Comparison of ENCODE assay signal across 8 cellular contexts in genomic region chr16:48384305-48384981, GRCh38. TPM values are rescaled to one million over a fixed set of nuclear protein-coding genes. Genes with fewer than 3 reads are reported as not detected.
DNase-seq lines count a peak whose midpoint lies in the region; ATAC-seq, FAIRE-seq and TF ChIP-seq lines count a peak whose summit lies in the region.

No MANE protein-coding gene starts in this region.

- TF ChIP-seq CTCF in A549 (IDR thresholded peaks at IDR 0.05) (no peak), GM10248 (IDR thresholded peaks at IDR 0.05; ENCODE audit: control extremely low read depth, extremely low read depth, low read depth, missing control alignments) (no peak), NB4 (IDR thresholded peaks at IDR 0.05; ENCODE audit: low read depth, low read length) (no peak), epithelial cell of proximal tubule (conservative IDR thresholded peaks at IDR 0.05; ENCODE audit: low read depth, low read length) (no peak), type B pancreatic cell (conservative IDR thresholded peaks at IDR 0.05) (no peak)

- peaks cover 30% of the 10 kb centered on the region for H3K4me1 Mint-ChIP-seq in activated T-cell treated with anti-CD3 and anti-CD28 coated beads, Interleukin-2, amount 50 U/mL, for 4 hours (ENCODE audit: low read depth)
- H3K4me1 Mint-ChIP-seq in type B pancreatic cell (ENCODE audit: unreplicated experiment) = peaks cover 30% of the 10 kb centered on the region

- no peaks in the 10 kb centered on the region for H3K9me3 ChIP-seq in A549

- no peak for FAIRE-seq in A549 (lab: Jason Lieb, UNC)

- no peaks in the 10 kb centered on the region for H3K9me3 Mint-ChIP-seq in activated T-cell treated with anti-CD3 and anti-CD28 coated beads, Interleukin-2, amount 50 U/mL, for 4 hours
- H3K9me3 Mint-ChIP-seq in type B pancreatic cell = peaks cover 8% of the 10 kb centered on the region

- peak overlapping the region; percentile 94 for H3K4me3 Mint-ChIP-seq in activated T-cell treated with anti-CD3 and anti-CD28 coated beads, Interleukin-2, amount 50 U/mL, for 4 hours
- peak overlapping the region; percentile 92 for H3K4me3 Mint-ChIP-seq in type B pancreatic cell

- ATAC-seq in A549 (peak; percentile 80 to 84), HG02588 (IDR thresholded peaks at IDR 0.05; ENCODE audit: unreplicated experiment) (peak; percentile 50)
- peak; percentile 57 to 60 for ATAC-seq in activated T-cell treated with anti-CD3 and anti-CD28 coated beads, Interleukin-2, amount 50 U/mL, for 4 hours

- H3K4me3 ChIP-seq in A549 (peak overlapping the region; percentile 60), NB4 (ENCODE audit: low read depth, low read length) (peak overlapping the region; percentile 66), epithelial cell of proximal tubule (ENCODE audit: low read depth, low read length) (peak overlapping the region; percentile 83)

- peaks cover 24% of the 10 kb centered on the region for H3K4me1 ChIP-seq in A549

- H3K27ac Mint-ChIP-seq in type B pancreatic cell = peak overlapping the region; percentile 96

- H3K36me3 Mint-ChIP-seq in activated T-cell treated with anti-CD3 and anti-CD28 coated beads, Interleukin-2, amount 50 U/mL, for 4 hours (ENCODE audit: insufficient read depth) = no peaks in the 10 kb centered on the region
- H3K36me3 Mint-ChIP-seq in type B pancreatic cell = peaks cover 11% of the 10 kb centered on the region

- TF ChIP-seq POLR2A in A549 (IDR thresholded peaks at IDR 0.05; ENCODE audit: low read length) (no peak), NB4 (IDR thresholded peaks at IDR 0.05; ENCODE audit: extremely low read depth, insufficient read length) (no peak)

- 5% methylated on average over 22 of the region's 72 CpGs for WGBS in A549 (ENCODE audit: missing lambda C conversion rate)

- TF ChIP-seq RAD21 in A549 (conservative IDR thresholded peaks at IDR 0.05 in 1 of 2, IDR thresholded peaks at IDR 0.05 in 1 of 2) = no peak

- TF ChIP-seq EP300 in A549 (IDR thresholded peaks at IDR 0.05) = no peak

- POLR2A ChIA-PET in A549 (lab: Yijun Ruan, JAX) = interaction anchor here (1.0 to 4.0 kb wide), 8 partner anchors 13 to 142 kb away, joined by 4 to 55 read pairs (median 6); no protein-coding TSS in a partner anchor
- POLR2A ChIA-PET in GM10248 (lab: Yijun Ruan, JAX) = interaction anchor here (1.4 kb wide), 2 partner anchors 18 to 239 kb away, joined by 3 to 5 read pairs; no protein-coding TSS in a partner anchor

- peak overlapping the region; percentile 85 for H3K4me2 ChIP-seq in A549

- H3K27ac ChIP-seq in A549 = peak overlapping the region; percentile 99

- peak; percentile 64 to 71 for DNase-seq in A549 (ENCODE audit: low read depth in 1 of 2, low spot score in 1 of 2)
- peak; percentile 75 for DNase-seq in GM10248 (ENCODE audit: extremely low spot score)
- DNase-seq in NB4 (ENCODE audit: low read depth) = peak; percentile 70
- DNase-seq in activated T-cell treated with anti-CD3 and anti-CD28 coated beads, Interleukin-2, amount 50 U/mL, for 4 hours = peak; percentile 12
- no peak for DNase-seq in epithelial cell of proximal tubule (ENCODE audit: low read depth)
- DNase-seq in mucosa of gallbladder (ENCODE audit: low spot score) = peak; percentile 42
- peak; percentile 76 for DNase-seq in type B pancreatic cell (ENCODE audit: extremely low spot score, unreplicated experiment)

- CTCF ChIA-PET in A549 (lab: Yijun Ruan, JAX) = interaction anchor here (0.7 to 1.4 kb wide), 4 partner anchors 15 to 157 kb away, joined by 3 to 5 read pairs (median 4); no protein-coding TSS in a partner anchor
- CTCF ChIA-PET in GM10248 (lab: Yijun Ruan, JAX) = interaction anchor here (1.6 to 2.2 kb wide), 5 partner anchors 17 to 239 kb away, joined by 4 to 8 read pairs (median 5); no protein-coding TSS in a partner anchor

- H3K27me3 Mint-ChIP-seq in activated T-cell treated with anti-CD3 and anti-CD28 coated beads, Interleukin-2, amount 50 U/mL, for 4 hours (ENCODE audit: low read depth) = no peaks in the 10 kb centered on the region
- no peaks in the 10 kb centered on the region for H3K27me3 Mint-ChIP-seq in type B pancreatic cell

TF ChIP-seq in A549, 52 proteins besides CTCF, POLR2A, EP300 and RAD21 (continues in another document):
- TF ChIP-seq KDM1A (IDR thresholded peaks at IDR 0.05; ENCODE audit: low read depth) (no peak), TFCP2L1 (CRISPR knock-in tag; IDR thresholded peaks at IDR 0.05) (no peak), CBX2 (IDR thresholded peaks at IDR 0.05; ENCODE audit: borderline replicate concordance, low read depth) (no peak), POLR2AphosphoS2 (conservative IDR thresholded peaks at IDR 0.05; ENCODE audit: low read length) (no peak), USF2 (IDR thresholded peaks at IDR 0.05) (no peak), TP53 (CRISPR knock-in tag; IDR thresholded peaks at IDR 0.05) (no peak), FOSL2 (IDR thresholded peaks at IDR 0.05) (no peak), FOSL2 (CRISPR knock-in tag; IDR thresholded peaks at IDR 0.05) (no peak), NFE2L2 (conservative IDR thresholded peaks at IDR 0.05; ENCODE audit: low read length) (no peak), CEBPB (IDR thresholded peaks at IDR 0.05) (no peak), HES2 (IDR thresholded peaks at IDR 0.05) (no peak), ESRRA (IDR thresholded peaks at IDR 0.05; ENCODE audit: borderline replicate concordance, low read length) (no peak), RFX5 (IDR thresholded peaks at IDR 0.05) (no peak), ZSCAN20 (CRISPR knock-in tag; IDR thresholded peaks at IDR 0.05) (no peak), JUN (IDR thresholded peaks at IDR 0.05) (no peak; a peak in 1 of 5 replicates), HOXB13 (CRISPR knock-in tag; IDR thresholded peaks at IDR 0.05; ENCODE audit: low read depth) (no peak), MAX (IDR thresholded peaks at IDR 0.05) (peak; percentile 16; the same call in 1 of the 2 replicates), FOSB (CRISPR knock-in tag; IDR thresholded peaks at IDR 0.05) (no peak), HOXB5 (CRISPR knock-in tag; IDR thresholded peaks at IDR 0.05) (no peak), HEYL (CRISPR knock-in tag; IDR thresholded peaks at IDR 0.05) (no peak), SMC3 (IDR thresholded peaks at IDR 0.05) (no peak), KDM5A (IDR thresholded peaks at IDR 0.05) (peak; percentile 42; the same call in 1 of the 2 replicates), E2F6 (IDR thresholded peaks at IDR 0.05; ENCODE audit: borderline replicate concordance, low read depth) (no peak), EHF (CRISPR knock-in tag; IDR thresholded peaks at IDR 0.05) (no peak)

RNA-seq across cellular contexts. Expression of gene SIAH1, which starts 0.8 kb away (rescaled TPM):
- polyA plus RNA-seq in A549 (2011; rRNA removed) (28.5 and 30.0 TPM in 2 replicates), A549 (2017; fragmentation: RNase III; extraction: RNeasy Plus Mini Kit Qiagen cat#74134 plus additional on column Dnase treatment) (12.0 to 13.6 TPM (median 13.3 TPM) in 3 replicates)
- 13.3 and 16.8 TPM in 2 replicates for polyA plus RNA-seq in A549 (2012; cell fraction: cytosol; rRNA removed)
- 16.9 and 26.7 TPM in 2 replicates for polyA plus RNA-seq in A549 (2012; cell fraction: nucleus; rRNA removed)
- 29.1 and 42.6 TPM in 2 replicates for polyA minus RNA-seq in A549 (2011; rRNA and poly(A)+ RNA removed)
- total RNA-seq in activated T-cell treated with anti-CD3 and anti-CD28 coated beads, Interleukin-2, amount 50 U/mL, for 4 hours = 10 to 100 TPM in 2 of 3 donors, 1 to 10 TPM in 1; 10.0 to 12.2 (median 10.4) TPM
- total RNA-seq in epithelial cell of proximal tubule (15.3 and 17.9 TPM in 2 replicates), mucosa of gallbladder (22.2 TPM), type B pancreatic cell (ENCODE audit: low replicate concordance) (23.3 and 26.8 TPM in 2 replicates)
